In genomic region chrX:130120321-130120731, GRCh38 we compare ENCODE assay signal across 8 cellular contexts. TPM values are rescaled to one million over a fixed set of nuclear protein-coding genes. Genes with fewer than 3 reads are reported as not detected.
DNase-seq lines count a peak whose midpoint lies in the region; ATAC-seq, FAIRE-seq and TF ChIP-seq lines count a peak whose summit lies in the region.

No MANE protein-coding gene starts in this region.

- H3K9ac ChIP-seq in BLaER1 (peak overlapping the region; percentile 78), astrocyte (ENCODE audit: low read length) (peak overlapping the region; percentile 67), HepG2 (ENCODE audit: insufficient read depth, low read depth, low read length) (no peak overlapping the region)

- H3K27ac Mint-ChIP-seq in astrocyte (ENCODE audit: unreplicated experiment): peak overlapping the region; percentile 90

- H3K27me3 ChIP-seq in BLaER1: peaks cover 76% of the 10 kb centered on the region
- H3K27me3 ChIP-seq in astrocyte (ENCODE audit: insufficient read depth, low read length): no peaks in the 10 kb centered on the region
- no peaks in the 10 kb centered on the region for H3K27me3 ChIP-seq in HepG2 (ENCODE audit: control insufficient read depth in 1 of 2, insufficient read depth in 2 of 2, low read length in 2 of 2)
- H3K27me3 ChIP-seq in upper lobe of left lung: no peaks in the 10 kb centered on the region

- TF ChIP-seq EP300 in HepG2 (IDR thresholded peaks at IDR 0.05; ENCODE audit: low read depth in 2 of 2, low read length in 2 of 2): no peak
- no peak for TF ChIP-seq EP300 in HepG2 (CRISPR knock-in tag; IDR thresholded peaks at IDR 0.05; ENCODE audit: borderline replicate concordance)
- TF ChIP-seq EP300 in upper lobe of left lung (IDR thresholded peaks at IDR 0.05): no peak

- ATAC-seq in GM19372 (IDR thresholded peaks at IDR 0.05; ENCODE audit: low read depth, unreplicated experiment): peak; percentile 44
- peak; percentile 31 for ATAC-seq in HG03342 (IDR thresholded peaks at IDR 0.05; ENCODE audit: unreplicated experiment)
- ATAC-seq in HepG2: peak; percentile 67
- peak; percentile 6 to 28 for ATAC-seq in upper lobe of left lung (ENCODE audit: low FRiP score in 2 of 2)

- H3K27ac ChIP-seq in BLaER1: peak overlapping the region; percentile 82
- H3K27ac ChIP-seq in astrocyte (ENCODE audit: low read depth, low read length): no peak overlapping the region
- H3K27ac ChIP-seq in HepG2 (ENCODE audit: extremely low read length, insufficient read depth, low read length): no peak overlapping the region
- H3K27ac ChIP-seq in upper lobe of left lung: peak overlapping the region; percentile 64 to 88 (median 80)

- TF ChIP-seq POLR2A in HepG2 (IDR thresholded peaks at IDR 0.05; ENCODE audit: insufficient read depth in 1 of 2, low read depth in 2 of 2, low read length in 2 of 2) (no peak), upper lobe of left lung (IDR thresholded peaks at IDR 0.05) (no peak)

- intact Hi-C loops in HepG2 (cut with micrococcal nuclease; ENCODE audit: unreplicated experiment): loop anchor here (1.0 kb wide), 1 partner anchor 41 kb away; no protein-coding TSS in a partner anchor

- H3K79me2 ChIP-seq in astrocyte (ENCODE audit: insufficient read depth, low read length): no peaks in the 10 kb centered on the region
- no peaks in the 10 kb centered on the region for H3K79me2 ChIP-seq in HepG2 (ENCODE audit: insufficient read depth, low read length)

- TF ChIP-seq RAD21 in HepG2 (CRISPR knock-in tag; IDR thresholded peaks at IDR 0.05): no peak

- H3K4me3 ChIP-seq in BLaER1 (peak overlapping the region; percentile 55), astrocyte (ENCODE audit: insufficient read depth, low read depth, low read length) (peak overlapping the region; percentile 33), HepG2 (replicated peaks in 1 of 3; ENCODE audit: insufficient read depth in 1 of 3, low read depth in 2 of 3, low read length in 3 of 3) (peak overlapping the region; percentile 26 to 70 (median 49); a peak in 5 of 6 replicates), upper lobe of left lung (peak overlapping the region in 3 of 4 donors; percentile 31 to 48 (median 48))

- H3K36me3 ChIP-seq in BLaER1: peaks cover 7% of the 10 kb centered on the region; the same call in 1 of the 2 replicates
- no peaks in the 10 kb centered on the region for H3K36me3 ChIP-seq in astrocyte (ENCODE audit: insufficient read depth, low read length)
- no peaks in the 10 kb centered on the region for H3K36me3 ChIP-seq in HepG2 (replicated peaks in 1 of 2; ENCODE audit: control insufficient read depth in 1 of 2, insufficient read depth in 2 of 2, low read length in 2 of 2)
- H3K36me3 ChIP-seq in upper lobe of left lung: no peaks in the 10 kb centered on the region

- H2AFZ ChIP-seq in astrocyte (ENCODE audit: low read depth, low read length) (peak overlapping the region; percentile 41), HepG2 (ENCODE audit: low read length) (no peak overlapping the region)

- H3K4me1 ChIP-seq in BLaER1 (peaks cover 44% of the 10 kb centered on the region), astrocyte (ENCODE audit: insufficient read depth, low read length) (peaks cover 26% of the 10 kb centered on the region), HepG2 (ENCODE audit: insufficient read depth, low read length) (peaks cover 32% of the 10 kb centered on the region), upper lobe of left lung (peaks cover 0 to 19% (median 11%) of the 10 kb centered on the region in 4 donors)

- CTCF ChIA-PET in HepG2 (lab: Yijun Ruan, JAX; ENCODE audit: low intra/inter-chr PET ratio, low total read pairs): interaction anchor here (0.9 to 1.9 kb wide), 4 partner anchors 28 to 71 kb away, joined by 3 to 5 read pairs (median 4); no protein-coding TSS in a partner anchor

- H3K4me2 ChIP-seq in BLaER1 (peak overlapping the region; percentile 78), astrocyte (ENCODE audit: low read length) (peak overlapping the region; percentile 82), HepG2 (ENCODE audit: low read depth, low read length) (peak overlapping the region; percentile 65)

- no peak for DNase-seq in astrocyte (ENCODE audit: low read depth)
- DNase-seq in HepG2 (ENCODE audit: low spot score): no peak
- DNase-seq in upper lobe of left lung: no peak
- DNase-seq in COLO829 (ENCODE audit: low spot score): no peak
- DNase-seq in effector CD4-positive, alpha-beta T cell: no peak

- no TSS peak for BruUV-seq in HepG2 (replicated peaks; lab: Mats Ljungman, UMichigan)

- WGBS in HepG2 (ENCODE audit: low lambda C conversion rate): 88% methylated on average over 4 of the region's 28 CpGs
- 48 to 100% methylated on average over 4 to 28 of the region's 28 CpGs for WGBS in upper lobe of left lung, 2 donors

- H4K20me1 ChIP-seq in BLaER1: peaks cover 11% of the 10 kb centered on the region; the same call in 1 of the 2 replicates
- no peaks in the 10 kb centered on the region for H4K20me1 ChIP-seq in astrocyte (ENCODE audit: insufficient read depth, low read length)
- no peaks in the 10 kb centered on the region for H4K20me1 ChIP-seq in HepG2 (ENCODE audit: insufficient read depth, low read length)

- FAIRE-seq in astrocyte (lab: Jason Lieb, UNC): no peak
- FAIRE-seq in HepG2 (lab: Jason Lieb, UNC): no peak

- H3K27me3 Mint-ChIP-seq in astrocyte (ENCODE audit: low read depth, unreplicated experiment): no peaks in the 10 kb centered on the region

- H3K4me3 Mint-ChIP-seq in astrocyte (ENCODE audit: unreplicated experiment): peak overlapping the region; percentile 70

- peaks cover 13% of the 10 kb centered on the region for H3K4me1 Mint-ChIP-seq in astrocyte (ENCODE audit: low read depth, unreplicated experiment)

- no peaks in the 10 kb centered on the region for H3K9me3 ChIP-seq in BLaER1
- no peaks in the 10 kb centered on the region for H3K9me3 ChIP-seq in astrocyte (ENCODE audit: insufficient read depth, low read depth, low read length)
- H3K9me3 ChIP-seq in HepG2 (ENCODE audit: low read length): no peaks in the 10 kb centered on the region
- no peaks in the 10 kb centered on the region for H3K9me3 ChIP-seq in upper lobe of left lung

- no peak for TF ChIP-seq CTCF in astrocyte (IDR thresholded peaks at IDR 0.05; ENCODE audit: insufficient read depth, low read depth, low read length)
- TF ChIP-seq CTCF in HepG2 (CRISPR knock-in tag; IDR thresholded peaks at IDR 0.05): no peak
- TF ChIP-seq CTCF in upper lobe of left lung (IDR thresholded peaks at IDR 0.05): no peak

- in situ Hi-C loops in HepG2 (cut with HindIII; ENCODE audit: extremely low pct_ligation_motif_present, low pct_unique_long_range_greater_than_20kb): no loop called here

- POLR2A ChIA-PET in HepG2 (lab: Yijun Ruan, JAX): interaction anchor here (0.7 kb wide), 1 partner anchor 46 kb away, joined by 3 read pairs; the partner anchor contains the start of gene AIFM1

- H3K36me3 Mint-ChIP-seq in astrocyte (ENCODE audit: low read depth, unreplicated experiment): peaks cover 2% of the 10 kb centered on the region

- no peaks in the 10 kb centered on the region for H3K9me3 Mint-ChIP-seq in astrocyte (ENCODE audit: unreplicated experiment)

RNA-seq across cellular contexts. Expression of gene ELF4, which starts 10.0 kb away (rescaled TPM):
- total RNA-seq in astrocyte (30.5 and 31.2 TPM in 2 replicates), HepG2 (2016; rRNA removed; fragmentation: Illumina TruSeq; extraction: Trizol) (1.3 and 1.5 TPM in 2 replicates), upper lobe of left lung (10 to 100 TPM; 13.6 to 31.0 (median 21.9) TPM)
- total RNA-seq in HepG2 (2016; cell fraction: cytosol; rRNA removed; fragmentation: Illumina TruSeq; extraction: Trizol; ENCODE audit: low read depth): 0.35 and 1.0 TPM in 2 replicates
- total RNA-seq in HepG2 (2016; cell fraction: insoluble cytoplasmic fraction; rRNA removed; fragmentation: Illumina TruSeq; extraction: Trizol): 1.3 and 1.4 TPM in 2 replicates
- 1.5 and 2.0 TPM in 2 replicates for total RNA-seq in HepG2 (2016; cell fraction: membrane; rRNA removed; fragmentation: Illumina TruSeq; extraction: Trizol)
- 1.0 and 1.5 TPM in 2 replicates for total RNA-seq in HepG2 (2016; cell fraction: nucleus; rRNA removed; fragmentation: Illumina TruSeq; extraction: Trizol)
- 2.6 and 3.2 TPM in 2 replicates for polyA plus RNA-seq in HepG2 (2011; rRNA removed)
- polyA plus RNA-seq in HepG2 (2011; cell fraction: cytosol; rRNA removed): 2.6 and 2.7 TPM in 2 replicates
- polyA plus RNA-seq in HepG2 (2011; cell fraction: nucleus; rRNA removed): 2.5 and 2.8 TPM in 2 replicates
- polyA plus RNA-seq in HepG2 (2012): 3.9 and 4.2 TPM in 2 replicates
- polyA plus RNA-seq in HepG2 (2016; cell fraction: cytosol; fragmentation: Illumina TruSeq; extraction: Trizol; ENCODE audit: low read depth): 0.44 and 0.53 TPM in 2 replicates
- 1.6 and 1.9 TPM in 2 replicates for polyA plus RNA-seq in HepG2 (2016; cell fraction: insoluble cytoplasmic fraction; fragmentation: Illumina TruSeq; extraction: Trizol; ENCODE audit: low read depth)
- 1.7 and 2.0 TPM in 2 replicates for polyA plus RNA-seq in HepG2 (2016; cell fraction: membrane; fragmentation: Illumina TruSeq; extraction: Trizol; ENCODE audit: low read depth)
- 1.9 and 2.0 TPM in 2 replicates for polyA plus RNA-seq in HepG2 (2016; cell fraction: nucleus; fragmentation: Illumina TruSeq; extraction: Trizol; ENCODE audit: insufficient read depth, low read depth)
- polyA minus RNA-seq in HepG2 (2011; rRNA and poly(A)+ RNA removed; ENCODE audit: low replicate concordance): 10.0 and 60.2 TPM in 2 replicates
- 3.6 and 4.7 TPM in 2 replicates for polyA minus RNA-seq in HepG2 (2011; cell fraction: cytosol; rRNA and poly(A)+ RNA removed)
- polyA minus RNA-seq in HepG2 (2011; cell fraction: nucleus; rRNA and poly(A)+ RNA removed): 1.4 and 1.6 TPM in 2 replicates

RNA-seq across cellular contexts. Expression of gene AIFM1, which starts 45.3 kb away (rescaled TPM):
- 38.1 and 39.6 TPM in 2 replicates for total RNA-seq in astrocyte
- total RNA-seq in HepG2 (2016; rRNA removed; fragmentation: Illumina TruSeq; extraction: Trizol): 46.9 and 69.3 TPM in 2 replicates
- 12.3 and 17.1 TPM in 2 replicates for total RNA-seq in HepG2 (2016; cell fraction: cytosol; rRNA removed; fragmentation: Illumina TruSeq; extraction: Trizol; ENCODE audit: low read depth)
- 48.7 and 65.5 TPM in 2 replicates for total RNA-seq in HepG2 (2016; cell fraction: insoluble cytoplasmic fraction; rRNA removed; fragmentation: Illumina TruSeq; extraction: Trizol)
- 23.7 and 29.4 TPM in 2 replicates for total RNA-seq in HepG2 (2016; cell fraction: membrane; rRNA removed; fragmentation: Illumina TruSeq; extraction: Trizol)
- total RNA-seq in HepG2 (2016; cell fraction: nucleus; rRNA removed; fragmentation: Illumina TruSeq; extraction: Trizol): 47.2 and 56.1 TPM in 2 replicates
- polyA plus RNA-seq in HepG2 (2011; rRNA removed): 35.0 and 42.8 TPM in 2 replicates
- polyA plus RNA-seq in HepG2 (2011; cell fraction: cytosol; rRNA removed): 37.1 and 44.4 TPM in 2 replicates
- 11.8 and 14.9 TPM in 2 replicates for polyA plus RNA-seq in HepG2 (2011; cell fraction: nucleus; rRNA removed)
- polyA plus RNA-seq in HepG2 (2012): 35.1 and 40.3 TPM in 2 replicates
- 24.7 and 26.6 TPM in 2 replicates for polyA plus RNA-seq in HepG2 (2016; cell fraction: cytosol; fragmentation: Illumina TruSeq; extraction: Trizol; ENCODE audit: low read depth)
- 85.8 and 88.7 TPM in 2 replicates for polyA plus RNA-seq in HepG2 (2016; cell fraction: insoluble cytoplasmic fraction; fragmentation: Illumina TruSeq; extraction: Trizol; ENCODE audit: low read depth)
- polyA plus RNA-seq in HepG2 (2016; cell fraction: membrane; fragmentation: Illumina TruSeq; extraction: Trizol; ENCODE audit: low read depth): 26.3 and 31.8 TPM in 2 replicates
- polyA plus RNA-seq in HepG2 (2016; cell fraction: nucleus; fragmentation: Illumina TruSeq; extraction: Trizol; ENCODE audit: insufficient read depth, low read depth): 67.7 and 76.4 TPM in 2 replicates
- polyA minus RNA-seq in HepG2 (2011; rRNA and poly(A)+ RNA removed; ENCODE audit: low replicate concordance): 13.9 and 27.6 TPM in 2 replicates
- polyA minus RNA-seq in HepG2 (2011; cell fraction: cytosol; rRNA and poly(A)+ RNA removed): 21.3 and 25.6 TPM in 2 replicates
- polyA minus RNA-seq in HepG2 (2011; cell fraction: nucleus; rRNA and poly(A)+ RNA removed): 11.3 and 13.1 TPM in 2 replicates
- 10 to 100 TPM; 14.1 to 29.5 (median 21.9) TPM for total RNA-seq in upper lobe of left lung

RNA-seq across cellular contexts. Expression of gene RAB33A, which starts 51.4 kb away (rescaled TPM):
- 1.7 and 1.9 TPM in 2 replicates for total RNA-seq in astrocyte
- not detected in 2 replicates for total RNA-seq in HepG2 (2016; rRNA removed; fragmentation: Illumina TruSeq; extraction: Trizol)
- not detected in 2 replicates for total RNA-seq in HepG2 (2016; cell fraction: cytosol; rRNA removed; fragmentation: Illumina TruSeq; extraction: Trizol; ENCODE audit: low read depth)
- not detected in 2 replicates for total RNA-seq in HepG2 (2016; cell fraction: insoluble cytoplasmic fraction; rRNA removed; fragmentation: Illumina TruSeq; extraction: Trizol)
- total RNA-seq in HepG2 (2016; cell fraction: membrane; rRNA removed; fragmentation: Illumina TruSeq; extraction: Trizol): not detected in 2 replicates
- not detected in 2 replicates for total RNA-seq in HepG2 (2016; cell fraction: nucleus; rRNA removed; fragmentation: Illumina TruSeq; extraction: Trizol)
- polyA plus RNA-seq in HepG2 (2011; rRNA removed): 0.18 and 0.26 TPM in 2 replicates
- polyA plus RNA-seq in HepG2 (2011; cell fraction: cytosol; rRNA removed): 0.24 and 0.42 TPM in 2 replicates
- polyA plus RNA-seq in HepG2 (2011; cell fraction: nucleus; rRNA removed): 0.26 TPM in 1 of 2 replicates, not detected in the other
- polyA plus RNA-seq in HepG2 (2012): not detected in 2 replicates
- not detected in 2 replicates for polyA plus RNA-seq in HepG2 (2016; cell fraction: cytosol; fragmentation: Illumina TruSeq; extraction: Trizol; ENCODE audit: low read depth)
- not detected in 2 replicates for polyA plus RNA-seq in HepG2 (2016; cell fraction: insoluble cytoplasmic fraction; fragmentation: Illumina TruSeq; extraction: Trizol; ENCODE audit: low read depth)
- not detected in 2 replicates for polyA plus RNA-seq in HepG2 (2016; cell fraction: membrane; fragmentation: Illumina TruSeq; extraction: Trizol; ENCODE audit: low read depth)
- not detected in 2 replicates for polyA plus RNA-seq in HepG2 (2016; cell fraction: nucleus; fragmentation: Illumina TruSeq; extraction: Trizol; ENCODE audit: insufficient read depth, low read depth)
- polyA minus RNA-seq in HepG2 (2011; rRNA and poly(A)+ RNA removed; ENCODE audit: low replicate concordance): not detected in 2 replicates
- not detected in 2 replicates for polyA minus RNA-seq in HepG2 (2011; cell fraction: cytosol; rRNA and poly(A)+ RNA removed)
- 0.39 TPM in 1 of 2 replicates, not detected in the other for polyA minus RNA-seq in HepG2 (2011; cell fraction: nucleus; rRNA and poly(A)+ RNA removed)
- total RNA-seq in upper lobe of left lung: 1 to 10 TPM in 1 of 6 donors, under 1 TPM in 3, not detected in 2; 0.29 to 1.1 (median 0.75) TPM

Comparison
In these comparisons a context has a peak if more than half of its experiments do, and no peak if none do; other contexts are left out.
1. H3K27ac ChIP-seq: peak in BLaER1 (single experiment) and upper lobe of left lung (4 of 4); none in astrocyte (single experiment) and HepG2 (single experiment).
2. ATAC-seq: peak in every context shown above with its lines; median percentile 67 in HepG2; 44 in GM19372; 31 in HG03342; 17 in upper lobe of left lung.
3. Peak in every context shown above with its lines, with median percentiles within 50 percentile points of each other: H3K4me2 ChIP-seq and H3K4me3 ChIP-seq.